18 cellular contexts compared by ENCODE assay signal in the genomic region with DNA sequence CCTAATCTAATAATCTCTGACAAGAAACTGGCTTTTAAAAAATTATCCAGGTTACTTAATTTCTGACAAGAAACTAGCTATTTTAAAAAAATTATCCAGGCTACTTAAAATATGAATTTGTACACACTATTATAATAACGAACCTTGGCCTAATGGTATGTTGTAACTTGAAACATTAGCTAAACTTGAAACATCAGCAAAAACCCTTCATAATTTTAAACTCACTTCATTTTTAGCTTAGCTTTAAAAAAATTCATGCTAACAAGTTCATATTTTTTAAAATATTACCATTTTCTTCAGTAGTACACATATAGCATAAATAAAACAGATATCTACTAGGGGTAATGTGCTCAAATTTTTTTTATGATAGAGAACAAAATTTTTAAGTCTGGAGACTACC. TPM values are rescaled to one million over a fixed set of nuclear protein-coding genes. Genes with fewer than 3 reads are reported as not detected.
DNase-seq lines count a peak whose midpoint lies in the region; FAIRE-seq and TF ChIP-seq lines count a peak whose summit lies in the region.
"Had no signal": no experiment of that assay in that cellular context is flagged by ENCODE, and none has a peak within 500 bp of the region (broad histone marks: within the 10 kb centered on the region; RNA-seq: fewer than 3 reads in every experiment).

No MANE protein-coding gene starts in this region.

- H3K4me1 ChIP-seq in BE2C = peaks cover 3% of the 10 kb centered on the region
- H3K4me1 ChIP-seq in tibial artery = peaks cover 0 to 17% (median 3%) of the 10 kb centered on the region in 4 donors

- no peak for DNase-seq in SK-N-MC (ENCODE audit: low read depth, low spot score)
- DNase-seq in BE2C = no peak
- no peak for DNase-seq in tibial artery
- DNase-seq in glutamatergic neuron = no peak
- DNase-seq: 8988T; Calu3; CD4-positive, alpha-beta memory T cell; COR-L47; DMS53; DMS79 treated with DMSO at 0.1 percent for 48 hours; GM23248; H7; HCEC 1CT had no signal

- FAIRE-seq in A204.1 (lab: Jason Lieb, UNC) (peak; percentile 68), G401.6 (lab: Jason Lieb, UNC) (peak; percentile 28), islet of Langerhans (lab: Jason Lieb, UNC) (peak; percentile 47)
- FAIRE-seq: GM12892, H1 had no signal

- no peaks in the 10 kb centered on the region for H3K9me3 Mint-ChIP-seq in glutamatergic neuron (ENCODE audit: unreplicated experiment)
- H3K9me3 Mint-ChIP-seq: CD4-positive, alpha-beta memory T cell had no signal

- H3K36me3 ChIP-seq in SK-N-MC (ENCODE audit: insufficient read depth, low read length) = no peaks in the 10 kb centered on the region
- no peaks in the 10 kb centered on the region for H3K36me3 ChIP-seq in BE2C
- H3K36me3 ChIP-seq in tibial artery = no peaks in the 10 kb centered on the region

- TF ChIP-seq CTCF in BE2C (IDR thresholded peaks at IDR 0.05; ENCODE audit: low read depth, low read length) (no peak), tibial artery (IDR thresholded peaks at IDR 0.05) (no peak), glutamatergic neuron (IDR thresholded peaks at IDR 0.05; ENCODE audit: partially characterized antibody, unreplicated experiment) (no peak)

- peaks cover 2% of the 10 kb centered on the region for H3K27me3 Mint-ChIP-seq in glutamatergic neuron (ENCODE audit: unreplicated experiment)
- H3K27me3 Mint-ChIP-seq: CD4-positive, alpha-beta memory T cell had no signal

- no peak overlapping the region for H3K27ac Mint-ChIP-seq in glutamatergic neuron (ENCODE audit: unreplicated experiment)

- intact Hi-C loops in tibial artery (cut with DNase I; ENCODE audit: low total_unique reads) = no loop called here

- H3K27me3 ChIP-seq in BE2C = no peaks in the 10 kb centered on the region
- no peaks in the 10 kb centered on the region for H3K27me3 ChIP-seq in tibial artery

- no peaks in the 10 kb centered on the region for H3K9me3 ChIP-seq in SK-N-MC (ENCODE audit: low read depth, low read length)
- no peaks in the 10 kb centered on the region for H3K9me3 ChIP-seq in BE2C
- no peaks in the 10 kb centered on the region for H3K9me3 ChIP-seq in tibial artery

- H3K4me3 ChIP-seq in SK-N-MC = no peak overlapping the region
- no peak overlapping the region for H3K4me3 ChIP-seq in BE2C (ENCODE audit: low read depth, low read length)
- no peak overlapping the region for H3K4me3 ChIP-seq in tibial artery
- H3K4me3 ChIP-seq: GM23248 had no signal

- H3K36me3 Mint-ChIP-seq in glutamatergic neuron (ENCODE audit: unreplicated experiment) = no peaks in the 10 kb centered on the region

- peaks cover 6% of the 10 kb centered on the region for H3K4me1 Mint-ChIP-seq in glutamatergic neuron (ENCODE audit: low read depth, unreplicated experiment)

- no peak overlapping the region for H3K4me3 Mint-ChIP-seq in glutamatergic neuron (ENCODE audit: unreplicated experiment)
- H3K4me3 Mint-ChIP-seq: CD4-positive, alpha-beta memory T cell had no signal

- no peak overlapping the region for H3K9ac ChIP-seq in SK-N-MC (ENCODE audit: insufficient read length)
- H3K9ac ChIP-seq: GM23248 had no signal

- H3K27ac ChIP-seq in SK-N-MC = peak overlapping the region; percentile 61
- H3K27ac ChIP-seq in tibial artery = no peak overlapping the region
- H3K27ac ChIP-seq: GM23248 had no signal

RNA-seq across cellular contexts. Expression of a gene that starts 35.6 kb away (rescaled TPM):
- 11.7 TPM for polyA plus RNA-seq in BE2C (2012; ENCODE audit: insufficient read depth, insufficient read length, low read depth)
- total RNA-seq in glutamatergic neuron (ENCODE audit: unreplicated experiment) = 40.9 TPM
